9 cellular contexts compared by ENCODE assay signal in the genomic region with DNA sequence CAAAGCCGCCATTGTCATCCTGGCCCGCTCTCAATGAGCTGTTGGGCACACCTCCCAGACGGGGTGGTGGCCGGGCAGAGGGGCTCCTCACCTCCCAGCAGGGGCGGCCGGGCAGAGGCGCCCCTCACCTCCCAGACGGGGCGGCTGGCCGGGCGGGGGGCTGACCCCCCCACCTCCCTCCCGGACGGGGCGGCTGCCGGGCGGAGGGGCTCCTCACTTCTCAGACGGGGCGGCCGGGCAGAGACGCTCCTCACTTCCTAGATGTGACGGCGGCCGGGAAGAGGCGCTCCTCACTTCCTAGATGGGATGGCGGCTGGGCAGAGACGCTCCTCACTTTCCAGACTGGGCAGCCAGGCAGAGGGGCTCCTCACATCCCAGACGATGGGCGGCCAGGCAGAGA. TPM values are rescaled to one million over a fixed set of nuclear protein-coding genes. Genes with fewer than 3 reads are reported as not detected.
A peak's percentile ranks its signal among the peaks of the same experiment; 100 is the strongest.
DNase-seq lines count a peak whose midpoint lies in the region; ATAC-seq and TF ChIP-seq lines count a peak whose summit lies in the region.
"Not testable (repeated sequence)": the region's sequence is repeated elsewhere in the genome, so short reads cannot be mapped to it uniquely, and the experiment has no call there.
"Had no signal": no experiment of that assay in that cellular context is flagged by ENCODE, and none has a peak within 500 bp of the region (broad histone marks: within the 10 kb centered on the region; RNA-seq: fewer than 3 reads in every experiment).

No MANE protein-coding gene starts in this region.

- TF ChIP-seq CTCF in RWPE1 (conservative IDR thresholded peaks at IDR 0.05; ENCODE audit: low read depth); MCF 10A (IDR thresholded peaks at IDR 0.05; ENCODE audit: unreplicated experiment); glutamatergic neuron (IDR thresholded peaks at IDR 0.05; ENCODE audit: partially characterized antibody, unreplicated experiment): not testable (repeated sequence)

- CTCF ChIA-PET in RWPE1 (lab: Yijun Ruan, JAX), result not testable (repeated sequence)
- CTCF ChIA-PET in MCF 10A (lab: Yijun Ruan, JAX), result interaction anchor here (0.6 kb wide), 1 partner anchor 63 kb away, joined by 3 read pairs; no protein-coding TSS in a partner anchor

- intact Hi-C loops in MCF 10A (cut with micrococcal nuclease), result not testable (repeated sequence)

- peaks cover 19% of the 10 kb centered on the region for H3K4me1 Mint-ChIP-seq in MCF 10A (ENCODE audit: insufficient read depth, unreplicated experiment)
- not testable (repeated sequence) for H3K4me1 Mint-ChIP-seq in glutamatergic neuron (ENCODE audit: low read depth, unreplicated experiment); natural killer cell treated with Interleukin-12 subunit alpha and Interleukin-12 subunit beta and Interleukin-15 and Interleukin-18, amount 100 ng/mL, for 72 hours (ENCODE audit: low read depth in 2 of 2)

- peak; percentile 25 for DNase-seq in MG63
- not testable (repeated sequence) for DNase-seq in RWPE1 (ENCODE audit: low spot score); MCF 10A (ENCODE audit: unreplicated experiment); glutamatergic neuron
- peak; percentile 22 for DNase-seq in natural killer cell treated with Interleukin-12 subunit alpha and Interleukin-12 subunit beta and Interleukin-15 and Interleukin-18, amount 100 ng/mL, for 72 hours (ENCODE audit: low spot score)

- H3K9me3 ChIP-seq in MG63, result not testable (repeated sequence)

- peak overlapping the region; percentile 87 for H3K27ac Mint-ChIP-seq in MCF 10A (ENCODE audit: low read depth, unreplicated experiment)
- H3K27ac Mint-ChIP-seq in glutamatergic neuron (ENCODE audit: unreplicated experiment), result peak overlapping the region; percentile 84
- not testable (repeated sequence) for H3K27ac Mint-ChIP-seq in natural killer cell treated with Interleukin-12 subunit alpha and Interleukin-12 subunit beta and Interleukin-15 and Interleukin-18, amount 100 ng/mL, for 72 hours

- H3K36me3 Mint-ChIP-seq in MCF 10A (ENCODE audit: insufficient read depth, unreplicated experiment); glutamatergic neuron (ENCODE audit: unreplicated experiment); natural killer cell treated with Interleukin-12 subunit alpha and Interleukin-12 subunit beta and Interleukin-15 and Interleukin-18, amount 100 ng/mL, for 72 hours: not testable (repeated sequence)

- not testable (repeated sequence) for H3K4me3 Mint-ChIP-seq in MCF 10A (ENCODE audit: unreplicated experiment); glutamatergic neuron (ENCODE audit: unreplicated experiment); natural killer cell treated with Interleukin-12 subunit alpha and Interleukin-12 subunit beta and Interleukin-15 and Interleukin-18, amount 100 ng/mL, for 72 hours

- H3K36me3 ChIP-seq in MG63, result peaks cover 13% of the 10 kb centered on the region

- not testable (repeated sequence) for H3K27me3 Mint-ChIP-seq in MCF 10A (ENCODE audit: insufficient read depth, unreplicated experiment); glutamatergic neuron (ENCODE audit: unreplicated experiment); natural killer cell treated with Interleukin-12 subunit alpha and Interleukin-12 subunit beta and Interleukin-15 and Interleukin-18, amount 100 ng/mL, for 72 hours

- H3K27ac ChIP-seq in RWPE1, result peak overlapping the region; percentile 86

- POLR2A ChIA-PET in RWPE1 (lab: Yijun Ruan, JAX; ENCODE audit: low non-redundant PET); MCF 10A (lab: Yijun Ruan, JAX): not testable (repeated sequence)

- H3K9me3 Mint-ChIP-seq in MCF 10A (ENCODE audit: unreplicated experiment); natural killer cell treated with Interleukin-12 subunit alpha and Interleukin-12 subunit beta and Interleukin-15 and Interleukin-18, amount 100 ng/mL, for 72 hours: not testable (repeated sequence)
- peaks cover 13% of the 10 kb centered on the region for H3K9me3 Mint-ChIP-seq in glutamatergic neuron (ENCODE audit: unreplicated experiment)

- BruUV-seq in MCF 10A (replicated peaks; lab: Mats Ljungman, UMichigan), result not testable (repeated sequence)

- not testable (repeated sequence) for ATAC-seq in natural killer cell treated with Interleukin-12 subunit alpha and Interleukin-12 subunit beta and Interleukin-15 and Interleukin-18, amount 100 ng/mL, for 72 hours

- H3K4me3 ChIP-seq in MG63, result peak overlapping the region; percentile 50

- H3K27me3 ChIP-seq in MG63, result not testable (repeated sequence)

RNA-seq across cellular contexts. Expression of a gene that starts 29.8 kb away (rescaled TPM):
- 9.1 and 17.9 TPM in 2 replicates for total RNA-seq in MG63 (2014; rRNA removed; shearing (Covaris generic); ENCODE audit: low replicate concordance)
- total RNA-seq in MCF 10A (2022) (8.7 and 12.3 TPM in 2 replicates), glutamatergic neuron (ENCODE audit: unreplicated experiment) (61.4 TPM)
- total RNA-seq in natural killer cell treated with Interleukin-12 subunit alpha and Interleukin-12 subunit beta and Interleukin-15 and Interleukin-18, amount 100 ng/mL, for 72 hours, result under 1 TPM in 1 of 2 donors, not detected in 1; 0.33 TPM
- total RNA-seq: CD4-positive, alpha-beta T cell; CD4-positive, CD25-positive, alpha-beta regulatory T cell; CD8-positive, alpha-beta memory T cell; CD8-positive, alpha-beta T cell had no signal
